In the genomic region with DNA sequence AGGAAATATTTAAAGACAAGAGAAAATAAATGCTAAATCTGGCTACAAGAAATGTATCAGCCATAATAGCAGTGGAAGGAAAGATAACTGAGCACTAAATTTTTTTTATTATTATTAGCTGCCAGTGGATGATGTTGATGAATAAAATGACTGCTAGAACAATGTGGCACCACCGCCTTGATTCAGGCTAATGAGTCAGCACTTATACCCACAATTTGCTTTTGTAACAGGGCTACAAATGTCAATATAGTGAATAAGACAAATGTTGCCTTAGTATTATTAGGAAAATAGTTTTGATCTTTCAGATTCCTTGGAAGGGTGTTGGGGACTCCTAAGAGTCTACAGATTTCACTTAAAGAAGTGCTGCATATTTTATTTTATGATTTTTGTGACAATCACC, we compare ENCODE assay signal across 18 cellular contexts.
"Had no signal": no experiment of that assay in that cellular context is flagged by ENCODE, and none has a peak within 500 bp of the region (broad histone marks: within the 10 kb centered on the region; RNA-seq: fewer than 3 reads in every experiment).

No MANE protein-coding gene starts in this region.

- H3K36me3 ChIP-seq: brain microvascular endothelial cell, esophagus muscularis mucosa, lower lobe of right lung had no signal

- DNase-seq: activated CD4-positive, alpha-beta T cell treated with anti-CD3 and anti-CD28 coated beads for 1 hour; activated CD4-positive, alpha-beta T cell treated with anti-CD3 and anti-CD28 coated beads, Interleukin-2, amount 50 U/mL, for 1 hour; activated CD8-positive, alpha-beta T cell treated with anti-CD3 and anti-CD28 coated beads, Interleukin-2, amount 10 ng/mL, durations not matched to agents 7 days and 5 days; activated gamma-delta T cell; activated naive CD4-positive, alpha-beta T cell treated with anti-CD3 and anti-CD28 coated beads, Interleukin-2, amount 50 U/mL, for 16 hours; anterior cingulate cortex; brain microvascular endothelial cell; effector memory CD4-positive, alpha-beta T cell; lower lobe of right lung; naive B cell; occipital lobe; posterior cingulate gyrus; stimulated activated CD4-positive, alpha-beta T cell treated with anti-CD3 and anti-CD28 coated beads, Interleukin-4, amount 100 ng/mL, for 1 hour; stimulated activated naive CD4-positive, alpha-beta T cell; testis had no signal

- ATAC-seq: activated CD8-positive, alpha-beta T cell treated with anti-CD3 and anti-CD28 coated beads, Interleukin-2, amount 10 ng/mL, durations not matched to agents 7 days and 5 days; left lobe of liver; lower lobe of right lung; sciatic nerve had no signal

- H3K27ac ChIP-seq: brain microvascular endothelial cell, esophagus muscularis mucosa, lower lobe of right lung, testis had no signal

- H3K4me3 ChIP-seq: esophagus muscularis mucosa, lower lobe of right lung, testis had no signal

- H3K9me3 ChIP-seq: esophagus muscularis mucosa, lower lobe of right lung, testis had no signal

- H3K4me1 ChIP-seq: lower lobe of right lung, testis had no signal

- H3K27me3 ChIP-seq: brain microvascular endothelial cell, esophagus muscularis mucosa, testis had no signal
